In the genomic region with DNA sequence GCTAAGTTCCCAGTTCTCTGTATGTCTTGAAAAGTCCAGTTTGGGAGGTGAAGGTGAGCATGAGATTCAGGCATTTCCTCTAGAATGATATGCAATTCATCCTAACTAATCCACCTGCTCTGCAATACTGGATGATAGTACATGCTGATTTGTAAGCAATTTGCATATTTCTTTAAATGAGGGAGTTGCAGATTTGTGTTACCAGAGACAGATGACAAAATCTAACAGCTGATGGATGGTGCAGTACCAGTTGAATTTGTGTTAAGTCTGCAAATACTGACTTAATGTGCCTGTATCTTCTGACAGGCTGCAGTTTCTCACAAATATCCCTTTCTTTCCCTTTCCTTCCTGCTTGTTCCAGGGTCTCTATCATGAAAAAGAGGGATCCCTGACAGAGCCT, we compare ENCODE assay signal across 7 cellular contexts.
"Had no signal": no experiment of that assay in that cellular context is flagged by ENCODE, and none has a peak within 500 bp of the region (broad histone marks: within the 10 kb centered on the region; RNA-seq: fewer than 3 reads in every experiment).

No MANE protein-coding gene starts in this region.

- H3K27ac ChIP-seq: HL-60 had no signal

- H3K4me1 Mint-ChIP-seq: IgD-negative memory B cell had no signal

- H3K27ac Mint-ChIP-seq: IgD-negative memory B cell had no signal

- H3K4me3 Mint-ChIP-seq: IgD-negative memory B cell had no signal

- DNase-seq: IMR-90, KBM-7, KG1 had no signal

- H3K36me3 Mint-ChIP-seq: IgD-negative memory B cell had no signal

- FAIRE-seq: HTR-8/SVneo, K562 had no signal

- H3K4me3 ChIP-seq: K562 had no signal

- ATAC-seq: K562 had no signal
